In the genomic region with DNA sequence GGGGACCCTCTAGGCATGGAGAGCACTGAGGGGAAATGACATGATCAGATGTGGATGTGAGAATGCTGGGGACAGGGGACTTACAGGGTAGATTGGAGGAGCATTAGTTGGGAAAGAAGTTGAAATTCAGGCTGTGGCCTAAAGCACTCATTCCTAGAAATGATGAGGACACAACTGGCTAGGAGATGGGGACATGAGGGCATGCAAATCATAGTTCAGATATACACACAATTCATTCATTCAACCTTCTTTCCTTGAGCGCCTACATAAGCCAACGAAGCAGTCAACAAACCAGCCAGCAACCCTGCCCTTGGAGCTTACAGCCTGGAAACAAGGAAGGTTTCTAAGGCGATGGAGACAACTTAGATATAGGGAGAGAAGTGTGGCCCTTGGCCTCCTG, we compare ENCODE assay signal across 15 cellular contexts. TPM values are rescaled to one million over a fixed set of nuclear protein-coding genes. Genes with fewer than 3 reads are reported as not detected.
DNase-seq lines count a peak whose midpoint lies in the region; ATAC-seq and TF ChIP-seq lines count a peak whose summit lies in the region.
"Had no signal": no experiment of that assay in that cellular context is flagged by ENCODE, and none has a peak within 500 bp of the region (broad histone marks: within the 10 kb centered on the region; RNA-seq: fewer than 3 reads in every experiment).

No MANE protein-coding gene starts in this region.

- no peaks in the 10 kb centered on the region for H3K36me3 Mint-ChIP-seq in H9 (ENCODE audit: insufficient read depth in 1 of 3, low read depth in 3 of 3)
- peaks cover 87 to 89% of the 10 kb centered on the region in 2 donors for H3K36me3 Mint-ChIP-seq in stimulated activated naive B cell treated with anti-CD40 and anti-IgM and Interleukin-4, amounts not matched to agents 10 μg/mL and 1 μg/mL and 100 μg/mL, for 72 hours

- no peak overlapping the region for H3K18ac ChIP-seq in H9 (ENCODE audit: insufficient read length, low read depth, low read length)

- peak overlapping the region; percentile 62 to 97 (median 77) for H3K4me2 ChIP-seq in BLaER1 treated with 17β-estradiol and CSF1 and Interleukin-3, amounts not matched to agents 10 nM and 100 nM
- H3K4me2 ChIP-seq in H9 (ENCODE audit: insufficient read depth, insufficient read length, low read length): no peak overlapping the region
- H3K4me2 ChIP-seq: A549 had no signal

- no peak for ATAC-seq in stimulated activated naive B cell treated with anti-CD40 and anti-IgM and Interleukin-4, amounts not matched to agents 10 μg/mL and 1 μg/mL and 100 μg/mL, for 72 hours (replicated peaks)
- ATAC-seq: A549, GM12878 had no signal

- no peak overlapping the region for H2BK12ac ChIP-seq in H9 (ENCODE audit: insufficient read length, low read depth, low read length)

- H3K27ac Mint-ChIP-seq in H9: no peak overlapping the region; a peak in 3 of 7 replicates
- H3K27ac Mint-ChIP-seq in stimulated activated naive B cell treated with anti-CD40 and anti-IgM and Interleukin-4, amounts not matched to agents 10 μg/mL and 1 μg/mL and 100 μg/mL, for 72 hours: peak overlapping the region; percentile 1
- H3K27ac Mint-ChIP-seq: CD4-positive, alpha-beta T cell had no signal

- H3K23ac ChIP-seq in H9 (ENCODE audit: insufficient read length, low read depth, low read length): no peak overlapping the region

- H3K23me2 ChIP-seq in H9 (ENCODE audit: insufficient read length, low read depth, low read length, poor library complexity, severe bottlenecking): no peaks in the 10 kb centered on the region

- peaks cover 30 to 96% (median 41%) of the 10 kb centered on the region in 11 experiments for H3K36me3 ChIP-seq in BLaER1 treated with 17β-estradiol and CSF1 and Interleukin-3, amounts not matched to agents 10 nM and 100 nM
- H3K36me3 ChIP-seq in neutrophil: peaks cover 100% of the 10 kb centered on the region

- H3K4ac ChIP-seq in H9 (ENCODE audit: low read depth, low read length): no peak overlapping the region

- no peaks in the 10 kb centered on the region for H3K9me3 Mint-ChIP-seq in H9
- no peaks in the 10 kb centered on the region for H3K9me3 Mint-ChIP-seq in stimulated activated naive B cell treated with anti-CD40 and anti-IgM and Interleukin-4, amounts not matched to agents 10 μg/mL and 1 μg/mL and 100 μg/mL, for 72 hours
- H3K9me3 Mint-ChIP-seq: CD4-positive, alpha-beta T cell; IgD-negative memory B cell had no signal

- H3K4me1 Mint-ChIP-seq in H9: peaks cover 0 to 4% of the 10 kb centered on the region in 2 experiments; a peak in 1 of 4 replicates
- peaks cover 19 to 59% of the 10 kb centered on the region in 2 donors for H3K4me1 Mint-ChIP-seq in stimulated activated naive B cell treated with anti-CD40 and anti-IgM and Interleukin-4, amounts not matched to agents 10 μg/mL and 1 μg/mL and 100 μg/mL, for 72 hours

- no peaks in the 10 kb centered on the region for H3K79me1 ChIP-seq in H9 (ENCODE audit: insufficient read depth, low read depth, low read length, poor library complexity, severe bottlenecking)

- no peak overlapping the region for H2BK20ac ChIP-seq in H9 (ENCODE audit: low read depth, low read length, poor library complexity, severe bottlenecking)

- H2BK5ac ChIP-seq in H9 (ENCODE audit: insufficient read length, low read length): no peak overlapping the region

- H3K4me1 ChIP-seq in BLaER1 treated with 17β-estradiol and CSF1 and Interleukin-3, amounts not matched to agents 10 nM and 100 nM: peaks cover 50 to 90% (median 77%) of the 10 kb centered on the region in 10 experiments
- no peaks in the 10 kb centered on the region for H3K4me1 ChIP-seq in H9 (ENCODE audit: insufficient read depth, low read length)
- H3K4me1 ChIP-seq in neutrophil (ENCODE audit: control insufficient read depth in 1 of 2, insufficient read depth in 1 of 2, low read depth in 1 of 2, low read length in 1 of 2): peaks cover 20 to 37% of the 10 kb centered on the region in 2 experiments
- H3K4me1 ChIP-seq: A549 had no signal

- H2BK15ac ChIP-seq in H9 (ENCODE audit: low read depth, low read length): no peak overlapping the region

- H4K20me1 ChIP-seq in BLaER1 treated with 17β-estradiol and CSF1 and Interleukin-3, amounts not matched to agents 10 nM and 100 nM: peaks cover 0 to 53% (median 10%) of the 10 kb centered on the region in 11 experiments; a peak in 14 of 22 replicates
- no peaks in the 10 kb centered on the region for H4K20me1 ChIP-seq in H9 (ENCODE audit: control insufficient read depth, insufficient read depth, insufficient read length)

- H4K5ac ChIP-seq in H9 (ENCODE audit: insufficient read length, low read depth, low read length): no peak overlapping the region

- H3K9me3 ChIP-seq in BLaER1 treated with 17β-estradiol and CSF1 and Interleukin-3, amounts not matched to agents 10 nM and 100 nM (replicated peaks in 1 of 11): no peaks in the 10 kb centered on the region
- no peaks in the 10 kb centered on the region for H3K9me3 ChIP-seq in H9 (ENCODE audit: control insufficient read depth, low read depth, low read length)
- no peaks in the 10 kb centered on the region for H3K9me3 ChIP-seq in neutrophil
- H3K9me3 ChIP-seq: A549 had no signal

- no peak overlapping the region for H3T11ph ChIP-seq in H9 (ENCODE audit: low read length)

- H3K27me3 ChIP-seq in BLaER1 treated with 17β-estradiol and CSF1 and Interleukin-3, amounts not matched to agents 10 nM and 100 nM: 0 out of 22 replicates have a peak, but pooled peaks cover 0 to 4% (median 0%) of the 10 kb centered on the region in 11 experiments
- H3K27me3 ChIP-seq in H9 (ENCODE audit: insufficient read depth, low read length): no peaks in the 10 kb centered on the region; the same call in 1 of the 2 replicates
- H3K27me3 ChIP-seq in neutrophil: no peaks in the 10 kb centered on the region

- H3K4me3 Mint-ChIP-seq in H9: no peak overlapping the region
- H3K4me3 Mint-ChIP-seq in stimulated activated naive B cell treated with anti-CD40 and anti-IgM and Interleukin-4, amounts not matched to agents 10 μg/mL and 1 μg/mL and 100 μg/mL, for 72 hours: no peak overlapping the region
- H3K4me3 Mint-ChIP-seq: CD4-positive, alpha-beta T cell; IgD-negative memory B cell had no signal

- H4K8ac ChIP-seq in H9 (replicated peaks; ENCODE audit: insufficient read length, low read depth, low read length): no peak overlapping the region

- H2BK120ac ChIP-seq in H9 (ENCODE audit: low read depth, low read length, poor library complexity, severe bottlenecking): no peak overlapping the region

- peaks cover 48% of the 10 kb centered on the region for H3K27me3 Mint-ChIP-seq in H9 (ENCODE audit: low read depth)
- no peaks in the 10 kb centered on the region for H3K27me3 Mint-ChIP-seq in stimulated activated naive B cell treated with anti-CD40 and anti-IgM and Interleukin-4, amounts not matched to agents 10 μg/mL and 1 μg/mL and 100 μg/mL, for 72 hours
- H3K27me3 Mint-ChIP-seq: IgD-negative memory B cell had no signal

- no CpG with 5 or more reads among the region's 3 CpGs for WGBS in H9 (ENCODE audit: extremely low coverage, insufficient read length, low lambda C conversion rate)

- no peak overlapping the region for H3K14ac ChIP-seq in H9 (ENCODE audit: insufficient read depth, low read length)

- DNase-seq in H9 (no peak), NCI-H524 (lab: John Stamatoyannopoulos, UW) (no peak)
- no peak for DNase-seq in stimulated activated naive B cell treated with anti-CD40 and anti-IgM and Interleukin-4, amounts not matched to agents 10 μg/mL and 1 μg/mL and 100 μg/mL, for 72 hours
- DNase-seq in NK-92 treated with Interleukin-12 subunit alpha and Interleukin-12 subunit beta, amount 100 ng/mL, for 24 hours (lab: John Stamatoyannopoulos, UW): no peak
- DNase-seq: CD4-positive, alpha-beta T cell; DMS79; GM23248 had no signal

- no peak overlapping the region for H2AFZ ChIP-seq in H9 (ENCODE audit: low read length)
- H2AFZ ChIP-seq: GM23248 had no signal

- H3K9ac ChIP-seq in BLaER1 treated with 17β-estradiol and CSF1 and Interleukin-3, amounts not matched to agents 10 nM and 100 nM: peak overlapping the region in 3 of 11 experiments; percentile 15 to 18 (median 16); a peak in 2 of 22 replicates
- no peak overlapping the region for H3K9ac ChIP-seq in H9 (ENCODE audit: extremely low read depth, insufficient read length, low read length)
- H3K9ac ChIP-seq: GM23248 had no signal

- peak overlapping the region; percentile 13 for H4K91ac ChIP-seq in H9 (ENCODE audit: insufficient read length, low read depth, low read length)

- no peak overlapping the region for H3K56ac ChIP-seq in H9 (ENCODE audit: insufficient read length, low read depth, low read length)

- no peak overlapping the region for H3K4me3 ChIP-seq in BLaER1 treated with 17β-estradiol and CSF1 and Interleukin-3, amounts not matched to agents 10 nM and 100 nM
- no peak overlapping the region for H3K4me3 ChIP-seq in neutrophil (ENCODE audit: low read depth in 1 of 2, low read length in 1 of 2)
- H3K4me3 ChIP-seq: A549, GM12878, GM23248 had no signal

- TF ChIP-seq CTCF in H9 (conservative IDR thresholded peaks at IDR 0.05): no peak
- TF ChIP-seq CTCF in neutrophil (IDR thresholded peaks at IDR 0.05): no peak

- H3K79me2 ChIP-seq in H9 (ENCODE audit: insufficient read depth, low read length): no peaks in the 10 kb centered on the region

- H2AK5ac ChIP-seq in H9 (ENCODE audit: insufficient read length, low read length): no peak overlapping the region

- peak overlapping the region in 2 of 11 experiments; percentile 39; a peak in 3 of 22 replicates for H3K27ac ChIP-seq in BLaER1 treated with 17β-estradiol and CSF1 and Interleukin-3, amounts not matched to agents 10 nM and 100 nM
- H3K27ac ChIP-seq in H9 (ENCODE audit: insufficient read length, low read depth, low read length) (no peak overlapping the region), neutrophil (peak overlapping the region; percentile 82)
- H3K27ac ChIP-seq: A549, GM23248 had no signal

RNA-seq across cellular contexts. Expression of a gene that starts 14.2 kb away (rescaled TPM):
- total RNA-seq in H9 (2021): not detected in 2 replicates
- total RNA-seq: G401, H7, HT1080 had no signal
